ENCODE assay signal across 8 cellular contexts in the genomic region with DNA sequence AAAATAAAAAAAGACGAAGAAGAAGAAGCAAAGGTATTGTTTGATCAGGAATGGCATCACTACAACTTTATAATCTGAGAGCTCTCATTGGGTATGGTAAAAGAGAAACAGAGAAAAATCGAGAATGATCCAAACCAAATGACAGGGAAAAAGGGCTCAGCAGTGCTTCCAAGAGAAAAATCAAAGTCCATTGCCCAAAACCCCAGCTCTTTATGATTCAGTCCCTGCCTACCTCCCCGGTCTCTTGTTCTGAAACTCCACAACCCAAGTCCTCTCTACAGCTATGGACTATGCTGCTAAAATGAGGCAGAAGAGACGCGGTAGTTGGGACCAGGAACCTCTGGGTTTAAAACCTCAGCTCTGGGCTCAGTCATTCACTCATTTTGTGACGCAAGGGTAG.
"Had no signal": no experiment of that assay in that cellular context is flagged by ENCODE, and none has a peak within 500 bp of the region (broad histone marks: within the 10 kb centered on the region; RNA-seq: fewer than 3 reads in every experiment).

No MANE protein-coding gene starts in this region.

- H3K4me3 ChIP-seq: GM12878 had no signal

- ATAC-seq: GM12878 had no signal

- DNase-seq: GDM1, GF-D8 had no signal

- FAIRE-seq: G401.6, GM12878, GM12891, GM12892, GM18507, GM19239 had no signal
